Comparison of ENCODE assay signal across 9 cellular contexts in genomic region chr1:15938628-15939161, GRCh38. TPM values are rescaled to one million over a fixed set of nuclear protein-coding genes. Genes with fewer than 3 reads are reported as not detected.
DNase-seq lines count a peak whose midpoint lies in the region; ATAC-seq, FAIRE-seq and TF ChIP-seq lines count a peak whose summit lies in the region.
"Had no signal": no experiment of that assay in that cellular context is flagged by ENCODE, and none has a peak within 500 bp of the region (broad histone marks: within the 10 kb centered on the region; RNA-seq: fewer than 3 reads in every experiment).

No MANE protein-coding gene starts in this region.

- TF ChIP-seq EP300 in GM12878 (IDR thresholded peaks at IDR 0.05; ENCODE audit: borderline replicate concordance in 1 of 2, control insufficient read depth in 1 of 2, low read depth in 2 of 2, low read length in 2 of 2), result no peak

- CTCF ChIA-PET in activated naive CD4-positive, alpha-beta T cell treated with anti-CD3 and anti-CD28 coated beads for 36 hours (lab: Charles Lee), result no interaction called here
- CTCF ChIA-PET in GM12878 (lab: Yijun Ruan, JAX), result interaction anchor here (0.7 to 3.3 kb wide), 4 partner anchors 55 to 147 kb away, joined by 3 to 19 read pairs (median 5); no protein-coding TSS in a partner anchor

- in situ Hi-C loops in GM12878 (cut with MboI), result no loop called here

- no peaks in the 10 kb centered on the region for H3K79me2 ChIP-seq in GM12878 (ENCODE audit: control insufficient read depth, insufficient read depth, low read length)

- POLR2A ChIA-PET in GM12878 (lab: Charles Lee), result interaction anchor here (0.6 to 1.0 kb wide), 2 partner anchors 10 to 136 kb away, joined by 3 to 4 read pairs; no protein-coding TSS in a partner anchor

- H3K27me3 ChIP-seq in GM12878 (replicated peaks in 1 of 2; ENCODE audit: control insufficient read depth in 2 of 2, insufficient read depth in 2 of 2, low read length in 1 of 2) (no peaks in the 10 kb centered on the region), tibial artery (no peaks in the 10 kb centered on the region)

- H3K9me3 Mint-ChIP-seq in activated naive CD4-positive, alpha-beta T cell treated with anti-CD3 and anti-CD28 coated beads for 36 hours, result no peaks in the 10 kb centered on the region
- no peaks in the 10 kb centered on the region for H3K9me3 Mint-ChIP-seq in nephron progenitor cell

- DNase-seq in activated naive CD4-positive, alpha-beta T cell treated with anti-CD3 and anti-CD28 coated beads for 36 hours, result peak; percentile 4
- no peak for DNase-seq in activated naive CD4-positive, alpha-beta T cell (lab: John Stamatoyannopoulos, UW)
- DNase-seq in GM12878 (ENCODE audit: low read depth, low spot score) (no peak), nephron progenitor cell (no peak), tibial artery (no peak), KG1 (lab: John Stamatoyannopoulos, UW) (no peak), T-helper 2 cell (no peak)
- DNase-seq: SW 1271 had no signal

- SMC1A ChIA-PET in GM12878 (lab: Charles Lee; ENCODE audit: uncharacterized antibody, unreplicated experiment), result interaction anchor here (1.7 kb wide), 1 partner anchor 123 kb away, joined by 9 read pairs; no protein-coding TSS in a partner anchor

- ATAC-seq in GM12878 (peak; percentile 10; the same call in 1 of the 3 replicates), HG02870 (IDR thresholded peaks at IDR 0.05; ENCODE audit: unreplicated experiment) (no peak)

- H3K4me3 ChIP-seq in GM12878 (no peak overlapping the region), tibial artery (no peak overlapping the region)

- H4K20me1 ChIP-seq in GM12878 (ENCODE audit: control insufficient read depth, insufficient read depth), result no peaks in the 10 kb centered on the region

- TF ChIP-seq POLR2A in GM12878 (IDR thresholded peaks at IDR 0.05; ENCODE audit: low read depth, low read length), result no peak

- no peak overlapping the region for H3K4me2 ChIP-seq in GM12878 (ENCODE audit: control insufficient read depth, insufficient read depth)

- RAD21 ChIA-PET in GM12878 (lab: Charles Lee; ENCODE audit: unreplicated experiment), result no interaction called here

- FAIRE-seq in GM12878 (lab: Jason Lieb, UNC), result no peak

- H3K4me1 Mint-ChIP-seq in activated naive CD4-positive, alpha-beta T cell treated with anti-CD3 and anti-CD28 coated beads for 36 hours (ENCODE audit: low read depth), result no peaks in the 10 kb centered on the region
- peaks cover 7% of the 10 kb centered on the region for H3K4me1 Mint-ChIP-seq in nephron progenitor cell

- no peaks in the 10 kb centered on the region for H3K4me1 ChIP-seq in GM12878 (ENCODE audit: control insufficient read depth, insufficient read depth, low read length)
- H3K4me1 ChIP-seq in tibial artery, result peaks cover 0 to 17% (median 6%) of the 10 kb centered on the region in 4 donors

- H3K4me3 Mint-ChIP-seq in activated naive CD4-positive, alpha-beta T cell treated with anti-CD3 and anti-CD28 coated beads for 36 hours, result no peak overlapping the region
- H3K4me3 Mint-ChIP-seq in nephron progenitor cell, result no peak overlapping the region

- H3K27ac Mint-ChIP-seq in activated naive CD4-positive, alpha-beta T cell treated with anti-CD3 and anti-CD28 coated beads for 36 hours, result peak overlapping the region; percentile 54
- peak overlapping the region; percentile 99 for H3K27ac Mint-ChIP-seq in nephron progenitor cell

- no peaks in the 10 kb centered on the region for H3K9me3 ChIP-seq in GM12878 (replicated peaks; ENCODE audit: control insufficient read depth, insufficient read depth, low read length)
- H3K9me3 ChIP-seq in tibial artery, result no peaks in the 10 kb centered on the region

- TF ChIP-seq CTCF in GM12878 (IDR thresholded peaks at IDR 0.05 in 2 of 3, conservative IDR thresholded peaks at IDR 0.05 in 1 of 3; ENCODE audit: control insufficient read depth in 2 of 3, extremely low read depth in 1 of 3, insufficient read depth in 1 of 3, low read depth in 3 of 3, low read length in 3 of 3) (no peak), nephron progenitor cell (IDR thresholded peaks at IDR 0.05) (no peak), tibial artery (IDR thresholded peaks at IDR 0.05) (no peak)

- H3K27ac ChIP-seq in GM12878 (ENCODE audit: control insufficient read depth, insufficient read depth), result no peak overlapping the region
- H3K27ac ChIP-seq in tibial artery, result peak overlapping the region; percentile 34 to 59

- H3K36me3 Mint-ChIP-seq in activated naive CD4-positive, alpha-beta T cell treated with anti-CD3 and anti-CD28 coated beads for 36 hours (ENCODE audit: low read depth), result peaks cover 29% of the 10 kb centered on the region
- H3K36me3 Mint-ChIP-seq in nephron progenitor cell (ENCODE audit: low read depth), result peaks cover 49% of the 10 kb centered on the region

- no peak overlapping the region for H2AFZ ChIP-seq in GM12878 (ENCODE audit: control insufficient read depth, low read depth, low read length)

- no peak overlapping the region for H3K9ac ChIP-seq in GM12878 (ENCODE audit: control insufficient read depth, insufficient read depth, low read length)

- BruUV-seq in GM12878 (replicated peaks; lab: Mats Ljungman, UMichigan), result TSS peak; percentile 48

- WGBS in GM12878 (ENCODE audit: insufficient coverage, insufficient replicate concordance, low lambda C conversion rate, missing lambda C conversion rate), result 91% methylated on average over 8 of the region's 8 CpGs

- H3K36me3 ChIP-seq in GM12878 (ENCODE audit: control insufficient read depth in 2 of 2, insufficient read depth in 2 of 2, low read length in 1 of 2) (peaks cover 16 to 69% of the 10 kb centered on the region in 2 experiments), tibial artery (peaks cover 93 to 100% (median 96%) of the 10 kb centered on the region in 3 donors)

- TF ChIP-seq RAD21 in GM12878 (IDR thresholded peaks at IDR 0.05; ENCODE audit: insufficient read depth, low read depth, low read length), result no peak

- intact Hi-C loops in activated naive CD4-positive, alpha-beta T cell treated with anti-CD3 and anti-CD28 coated beads for 36 hours (cut with micrococcal nuclease), result no loop called here
- intact Hi-C loops in GM12878 (cut with micrococcal nuclease; ENCODE audit: unreplicated experiment), result no loop called here
- intact Hi-C loops in tibial artery (cut with DNase I; ENCODE audit: low total_unique reads), result no loop called here

- no peaks in the 10 kb centered on the region for H3K27me3 Mint-ChIP-seq in activated naive CD4-positive, alpha-beta T cell treated with anti-CD3 and anti-CD28 coated beads for 36 hours (ENCODE audit: low read depth)
- no peaks in the 10 kb centered on the region for H3K27me3 Mint-ChIP-seq in nephron progenitor cell (ENCODE audit: low read depth, poor library complexity)

TF ChIP-seq in GM12878, 131 proteins besides CTCF, POLR2A, EP300 and RAD21 (continues in another document):
- TF ChIP-seq MEF2A (IDR thresholded peaks at IDR 0.05; ENCODE audit: insufficient read depth, low read depth, low read length) (no peak), SUZ12 (IDR thresholded peaks at IDR 0.05; ENCODE audit: unreplicated experiment) (no peak), HCFC1 (IDR thresholded peaks at IDR 0.05; ENCODE audit: low read length) (no peak), ASH2L (IDR thresholded peaks at IDR 0.05; ENCODE audit: borderline replicate concordance, low read depth) (no peak)
- TF ChIP-seq, protein P1, sequence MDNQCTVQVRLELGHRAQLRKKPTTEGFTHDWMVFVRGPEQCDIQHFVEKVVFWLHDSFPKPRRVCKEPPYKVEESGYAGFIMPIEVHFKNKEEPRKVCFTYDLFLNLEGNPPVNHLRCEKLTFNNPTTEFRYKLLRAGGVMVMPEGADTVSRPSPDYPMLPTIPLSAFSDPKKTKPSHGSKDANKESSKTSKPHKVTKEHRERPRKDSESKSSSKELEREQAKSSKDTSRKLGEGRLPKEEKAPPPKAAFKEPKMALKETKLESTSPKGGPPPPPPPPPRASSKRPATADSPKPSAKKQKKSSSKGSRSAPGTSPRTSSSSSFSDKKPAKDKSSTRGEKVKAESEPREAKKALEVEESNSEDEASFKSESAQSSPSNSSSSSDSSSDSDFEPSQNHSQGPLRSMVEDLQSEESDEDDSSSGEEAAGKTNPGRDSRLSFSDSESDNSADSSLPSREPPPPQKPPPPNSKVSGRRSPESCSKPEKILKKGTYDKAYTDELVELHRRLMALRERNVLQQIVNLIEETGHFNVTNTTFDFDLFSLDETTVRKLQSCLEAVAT (IDR thresholded peaks at IDR 0.05), result no peak

RNA-seq across cellular contexts. Expression of gene ZBTB17, which starts 37.2 kb away (rescaled TPM):
- 10 to 100 TPM; 34.8 to 37.5 TPM for total RNA-seq in activated naive CD4-positive, alpha-beta T cell treated with anti-CD3 and anti-CD28 coated beads for 36 hours
- 91.0 and 100 TPM in 2 replicates for total RNA-seq in GM12878 (2013; cell fraction: nucleolus; rRNA removed)
- total RNA-seq in GM12878 (2014; rRNA removed) (45.2 and 49.8 TPM in 2 replicates), GM12878 (2014; rRNA removed; fragmentation: Illumina TruSeq; extraction: Trizol) (19.5 and 22.2 TPM in 2 replicates), GM12878 (2021) (51.0 and 59.4 TPM in 2 replicates)
- 20.6 TPM for polyA plus RNA-seq in GM12878 (2011; ENCODE audit: low read depth)
- polyA plus RNA-seq in GM12878 (2011; rRNA removed) (19.4 and 40.4 TPM in 2 replicates), GM12878 (2014; fragmentation: Illumina TruSeq; extraction: Trizol) (3.9 and 11.1 TPM in 2 replicates), GM12878 (2014; fragmentation: Nextera tagmentation; extraction: Ambion mirVana) (1 to 10 TPM in 1 of 2 experiments, under 1 TPM in 1; 0.87 to 4.3 TPM), GM12878 (2014; rRNA removed) (43.7 and 59.6 TPM in 2 replicates), GM12878 (2016; fragmentation: Nextera tagmentation; extraction: Ambion mirVana) (10 to 100 TPM; 36.9 to 44.1 TPM)
- 56.9 and 90.5 TPM in 2 replicates for polyA plus RNA-seq in GM12878 (2011; cell fraction: cytosol; rRNA removed)
- 320 and 372 TPM in 2 replicates for polyA plus RNA-seq in GM12878 (2011; cell fraction: nucleus; rRNA removed)
- polyA plus RNA-seq in GM12878 (2012), result 33.1 and 40.1 TPM in 2 replicates
- 44.9 and 67.3 TPM in 2 replicates for polyA minus RNA-seq in GM12878 (2011; rRNA and poly(A)+ RNA removed)
- 24.6 and 29.4 TPM in 2 replicates for polyA minus RNA-seq in GM12878 (2011; cell fraction: cytosol; rRNA and poly(A)+ RNA removed)
- polyA minus RNA-seq in GM12878 (2011; cell fraction: nucleus; rRNA and poly(A)+ RNA removed), result 41.5 and 74.8 TPM in 2 replicates
